14 cellular contexts compared by ENCODE assay signal in the genomic region with DNA sequence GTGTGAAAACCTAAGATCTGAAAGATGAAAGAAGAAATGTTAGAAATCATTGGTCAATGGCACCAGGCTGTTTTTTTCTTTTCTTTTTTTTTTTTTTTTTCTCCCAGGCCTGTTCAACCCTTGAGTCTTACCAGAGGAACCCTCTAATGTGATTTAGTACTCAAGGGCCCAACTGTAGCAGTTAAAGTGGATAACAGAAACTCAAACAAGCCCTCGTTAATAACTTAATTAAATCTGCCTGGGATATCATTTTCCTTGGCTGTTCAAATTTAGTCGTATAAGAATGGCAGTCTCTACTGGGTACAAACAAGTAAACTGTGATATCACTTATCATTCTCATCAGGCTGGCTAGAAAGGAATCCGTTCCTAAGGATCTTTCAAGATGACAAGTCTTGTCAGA. TPM values are rescaled to one million over a fixed set of nuclear protein-coding genes. Genes with fewer than 3 reads are reported as not detected.
DNase-seq lines count a peak whose midpoint lies in the region; ATAC-seq and TF ChIP-seq lines count a peak whose summit lies in the region.
"Had no signal": no experiment of that assay in that cellular context is flagged by ENCODE, and none has a peak within 500 bp of the region (broad histone marks: within the 10 kb centered on the region; RNA-seq: fewer than 3 reads in every experiment).

No MANE protein-coding gene starts in this region.

- DNase-seq in activated naive CD8-positive, alpha-beta T cell treated with anti-CD3 and anti-CD28 coated beads for 36 hours, result no peak
- DNase-seq in DMS79 treated with DMSO at 0.1 percent for 48 hours (lab: John Stamatoyannopoulos, UW) (peak; percentile 72), NCI-H524 treated with DMSO at 0.1 percent for 48 hours (lab: John Stamatoyannopoulos, UW) (peak; percentile 40), T-helper 17 cell (no peak), AML-193 (lab: John Stamatoyannopoulos, UW) (no peak)
- DNase-seq in activated CD8-positive, alpha-beta memory T cell treated with anti-CD3 and anti-CD28 coated beads, Interleukin-2, amount 50 U/mL, for 4 hours, result no peak
- DNase-seq in activated CD8-positive, alpha-beta T cell treated with anti-CD3 and anti-CD28 coated beads for 36 hours, result no peak
- DNase-seq: 8988T; CD8-positive, alpha-beta T cell; DMS53; EL; GM23248; IMR-90 had no signal

- no peak for TF ChIP-seq CTCF in activated CD8-positive, alpha-beta T cell treated with anti-CD3 and anti-CD28 coated beads for 36 hours (IDR thresholded peaks at IDR 0.05)

- intact Hi-C loops in activated CD8-positive, alpha-beta T cell treated with anti-CD3 and anti-CD28 coated beads for 36 hours (cut with micrococcal nuclease), result no loop called here

- POLR2A ChIA-PET in activated CD8-positive, alpha-beta T cell treated with anti-CD3 and anti-CD28 coated beads for 36 hours (lab: Charles Lee), result no interaction called here

- CTCF ChIA-PET in activated CD8-positive, alpha-beta T cell treated with anti-CD3 and anti-CD28 coated beads for 36 hours (lab: Charles Lee), result no interaction called here

- no peak for ATAC-seq in T-helper 17 cell
- ATAC-seq in activated CD8-positive, alpha-beta T cell treated with anti-CD3 and anti-CD28 coated beads for 36 hours, result no peak
- ATAC-seq: CD8-positive, alpha-beta T cell had no signal

- H3K36me3 Mint-ChIP-seq in activated naive CD8-positive, alpha-beta T cell, result peaks cover 2% of the 10 kb centered on the region
- peaks cover 2% of the 10 kb centered on the region for H3K36me3 Mint-ChIP-seq in activated naive CD8-positive, alpha-beta T cell treated with anti-CD3 and anti-CD28 coated beads for 36 hours
- H3K36me3 Mint-ChIP-seq in T-helper 17 cell (ENCODE audit: low read depth), result peaks cover 4% of the 10 kb centered on the region
- no peaks in the 10 kb centered on the region for H3K36me3 Mint-ChIP-seq in activated CD8-positive, alpha-beta T cell treated with anti-CD3 and anti-CD28 coated beads for 36 hours (ENCODE audit: low read depth)

- H3K9me3 ChIP-seq in T-helper 17 cell (ENCODE audit: control insufficient read depth, low read length, poor library complexity, severe bottlenecking), result no peaks in the 10 kb centered on the region

- H3K27me3 Mint-ChIP-seq in activated naive CD8-positive, alpha-beta T cell, result no peaks in the 10 kb centered on the region
- H3K27me3 Mint-ChIP-seq in activated naive CD8-positive, alpha-beta T cell treated with anti-CD3 and anti-CD28 coated beads for 36 hours, result no peaks in the 10 kb centered on the region
- no peaks in the 10 kb centered on the region for H3K27me3 Mint-ChIP-seq in T-helper 17 cell
- no peaks in the 10 kb centered on the region for H3K27me3 Mint-ChIP-seq in activated CD8-positive, alpha-beta T cell treated with anti-CD3 and anti-CD28 coated beads for 36 hours

- H3K27ac Mint-ChIP-seq in activated naive CD8-positive, alpha-beta T cell, result peak overlapping the region; percentile 69
- no peak overlapping the region for H3K27ac Mint-ChIP-seq in activated naive CD8-positive, alpha-beta T cell treated with anti-CD3 and anti-CD28 coated beads for 36 hours
- peak overlapping the region; percentile 49 for H3K27ac Mint-ChIP-seq in T-helper 17 cell
- no peak overlapping the region for H3K27ac Mint-ChIP-seq in activated CD8-positive, alpha-beta T cell treated with anti-CD3 and anti-CD28 coated beads for 36 hours

- H3K4me3 Mint-ChIP-seq in activated naive CD8-positive, alpha-beta T cell, result no peak overlapping the region
- H3K4me3 Mint-ChIP-seq in activated naive CD8-positive, alpha-beta T cell treated with anti-CD3 and anti-CD28 coated beads for 36 hours, result no peak overlapping the region
- H3K4me3 Mint-ChIP-seq in T-helper 17 cell, result no peak overlapping the region
- no peak overlapping the region for H3K4me3 Mint-ChIP-seq in activated CD8-positive, alpha-beta T cell treated with anti-CD3 and anti-CD28 coated beads for 36 hours
- H3K4me3 Mint-ChIP-seq: CD8-positive, alpha-beta T cell had no signal

- peaks cover 61% of the 10 kb centered on the region for H3K4me1 Mint-ChIP-seq in activated naive CD8-positive, alpha-beta T cell (ENCODE audit: low read depth)
- H3K4me1 Mint-ChIP-seq in activated naive CD8-positive, alpha-beta T cell treated with anti-CD3 and anti-CD28 coated beads for 36 hours, result peaks cover 58% of the 10 kb centered on the region
- peaks cover 37% of the 10 kb centered on the region for H3K4me1 Mint-ChIP-seq in T-helper 17 cell
- peaks cover 68% of the 10 kb centered on the region for H3K4me1 Mint-ChIP-seq in activated CD8-positive, alpha-beta T cell treated with anti-CD3 and anti-CD28 coated beads for 36 hours (ENCODE audit: low read depth)

- H3K9me3 Mint-ChIP-seq in activated naive CD8-positive, alpha-beta T cell (ENCODE audit: low read depth), result no peaks in the 10 kb centered on the region
- H3K9me3 Mint-ChIP-seq in activated naive CD8-positive, alpha-beta T cell treated with anti-CD3 and anti-CD28 coated beads for 36 hours, result peaks cover 2% of the 10 kb centered on the region
- H3K9me3 Mint-ChIP-seq in activated CD8-positive, alpha-beta T cell treated with anti-CD3 and anti-CD28 coated beads for 36 hours, result peaks cover 3% of the 10 kb centered on the region
- H3K9me3 Mint-ChIP-seq: CD8-positive, alpha-beta T cell had no signal

RNA-seq across cellular contexts. Expression of a gene that starts 16.5 kb away (rescaled TPM):
- total RNA-seq in activated naive CD8-positive, alpha-beta T cell treated with anti-CD3 and anti-CD28 coated beads for 36 hours, result 10 to 100 TPM; 65.1 to 65.5 TPM
- total RNA-seq in T-helper 17 cell, result 100 to 1,000 TPM; 365 to 393 TPM
- total RNA-seq in activated CD8-positive, alpha-beta T cell treated with anti-CD3 and anti-CD28 coated beads for 36 hours, result 10 to 100 TPM; 44.8 to 45.1 TPM

Comparison
In these comparisons a context has a peak if more than half of its experiments do, and no peak if none do; other contexts are left out.
1. H3K27ac Mint-ChIP-seq: peak in activated naive CD8-positive, alpha-beta T cell (single experiment) and T-helper 17 cell (single experiment); none in activated naive CD8-positive, alpha-beta T cell treated with anti-CD3 and anti-CD28 coated beads for 36 hours (single experiment) and activated CD8-positive, alpha-beta T cell treated with anti-CD3 and anti-CD28 coated beads for 36 hours (single experiment).
2. DNase-seq: peak in DMS79 treated with DMSO at 0.1 percent for 48 hours (single experiment) and NCI-H524 treated with DMSO at 0.1 percent for 48 hours (single experiment); none in activated naive CD8-positive, alpha-beta T cell treated with anti-CD3 and anti-CD28 coated beads for 36 hours (single experiment), T-helper 17 cell (0 of 3), activated CD8-positive, alpha-beta memory T cell treated with anti-CD3 and anti-CD28 coated beads, Interleukin-2, amount 50 U/mL, for 4 hours (single experiment), activated CD8-positive, alpha-beta T cell treated with anti-CD3 and anti-CD28 coated beads for 36 hours (single experiment) and AML-193 (0 of 2).
3. RNA of a gene that starts 16.5 kb away (total RNA-seq): 365 to 393 TPM in T-helper 17 cell; 65.1 to 65.5 TPM in activated naive CD8-positive, alpha-beta T cell treated with anti-CD3 and anti-CD28 coated beads for 36 hours and 44.8 to 45.1 TPM in activated CD8-positive, alpha-beta T cell treated with anti-CD3 and anti-CD28 coated beads for 36 hours; every median in the first group is over 4 times any median in the second.